ENCODE assay signal across 27 cellular contexts in the genomic region with DNA sequence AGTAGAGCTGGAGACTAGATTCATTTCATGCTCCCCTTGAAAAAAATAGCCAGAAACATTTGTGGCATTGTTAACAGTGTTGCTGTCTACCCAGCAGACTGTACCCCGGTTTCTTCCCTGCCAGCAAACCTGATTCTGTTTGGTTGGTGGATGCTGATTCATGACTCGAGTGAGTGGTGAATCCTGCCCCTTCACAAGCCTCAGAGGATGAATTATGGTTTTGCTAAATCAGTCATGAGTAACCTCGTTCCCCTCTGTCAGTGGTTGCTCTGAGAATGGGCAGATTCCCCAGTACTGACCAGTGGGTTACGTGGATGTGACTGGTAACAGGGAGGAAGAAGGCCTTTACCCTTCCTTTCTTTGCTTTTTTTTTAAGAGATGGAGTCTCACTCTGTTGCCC. TPM values are rescaled to one million over a fixed set of nuclear protein-coding genes. Genes with fewer than 3 reads are reported as not detected.
DNase-seq lines count a peak whose midpoint lies in the region; ATAC-seq and TF ChIP-seq lines count a peak whose summit lies in the region.
"Had no signal": no experiment of that assay in that cellular context is flagged by ENCODE, and none has a peak within 500 bp of the region (broad histone marks: within the 10 kb centered on the region; RNA-seq: fewer than 3 reads in every experiment).

No MANE protein-coding gene starts in this region.

- H3K4ac ChIP-seq in IMR-90 (ENCODE audit: low read depth, low read length) (no peak overlapping the region), neuronal stem cell (ENCODE audit: low read length) (no peak overlapping the region)

- H2BK12ac ChIP-seq in neuronal stem cell (ENCODE audit: low read length) = no peak overlapping the region

- no peak overlapping the region for H2AK9ac ChIP-seq in IMR-90 (replicated peaks; ENCODE audit: low read depth, low read length, poor library complexity)

- no peaks in the 10 kb centered on the region for H3K9me1 ChIP-seq in IMR-90 (ENCODE audit: insufficient read depth, low read length)

- no peak for TF ChIP-seq POLR2A in IMR-90 (IDR thresholded peaks at IDR 0.05; ENCODE audit: low read depth, low read length)

- in situ Hi-C loops in IMR-90 (cut with MboI; ENCODE audit: low sequenced_read_pairs) = no loop called here

- H2AFZ ChIP-seq in IMR-90 (replicated peaks; ENCODE audit: low read length, poor library complexity) (no peak overlapping the region), neuronal stem cell (ENCODE audit: low read length) (no peak overlapping the region)

- H4K20me1 ChIP-seq in IMR-90 (ENCODE audit: insufficient read depth, low read length) = no peaks in the 10 kb centered on the region

- H3K9ac ChIP-seq in IMR-90 (ENCODE audit: low read depth, low read length) (no peak overlapping the region), neuronal stem cell (ENCODE audit: low read depth, low read length, poor library complexity) (no peak overlapping the region)

- H2BK15ac ChIP-seq in IMR-90 (ENCODE audit: low read depth, low read length) (no peak overlapping the region), neuronal stem cell (ENCODE audit: low read length) (no peak overlapping the region)

- H3K4me3 Mint-ChIP-seq in activated CD4-positive, alpha-beta T cell treated with anti-CD3 and anti-CD28 coated beads for 36 hours = no peak overlapping the region
- H3K4me3 Mint-ChIP-seq: CD8-positive, alpha-beta T cell had no signal

- H3K4me1 ChIP-seq in IMR-90 (ENCODE audit: control insufficient read depth, insufficient read depth, low read length) (no peaks in the 10 kb centered on the region), RWPE2 (ENCODE audit: insufficient read depth, poor library complexity, severe bottlenecking) (no peaks in the 10 kb centered on the region), neuronal stem cell (ENCODE audit: control insufficient read depth in 2 of 2, insufficient read depth in 1 of 2, low read depth in 1 of 2, low read length in 2 of 2) (no peaks in the 10 kb centered on the region)
- H3K4me1 ChIP-seq: gastroesophageal sphincter, thyroid gland had no signal

- no peaks in the 10 kb centered on the region for H3K4me1 Mint-ChIP-seq in activated CD4-positive, alpha-beta T cell treated with anti-CD3 and anti-CD28 coated beads for 36 hours

- no peak overlapping the region for H2BK20ac ChIP-seq in IMR-90 (ENCODE audit: low read depth, low read length)

- no peaks in the 10 kb centered on the region for H3K27me3 Mint-ChIP-seq in activated CD4-positive, alpha-beta T cell treated with anti-CD3 and anti-CD28 coated beads for 36 hours

- no peak overlapping the region for H3K27ac Mint-ChIP-seq in activated CD4-positive, alpha-beta T cell treated with anti-CD3 and anti-CD28 coated beads for 36 hours
- H3K27ac Mint-ChIP-seq: activated naive CD4-positive, alpha-beta T cell treated with anti-CD3 and anti-CD28 coated beads, Interleukin-2, amount 50 U/mL, for 72 hours; CD8-positive, alpha-beta T cell had no signal

- H3K9me3 ChIP-seq in IMR-90 (ENCODE audit: control insufficient read depth, insufficient read depth, low read length) (no peaks in the 10 kb centered on the region), RWPE2 (ENCODE audit: severe bottlenecking) (no peaks in the 10 kb centered on the region), neuronal stem cell (replicated peaks in 1 of 2; ENCODE audit: control insufficient read depth in 2 of 2, insufficient read depth in 1 of 2, low read depth in 1 of 2, low read length in 2 of 2) (no peaks in the 10 kb centered on the region)
- H3K9me3 ChIP-seq: gastroesophageal sphincter, thyroid gland had no signal

- H3K27ac ChIP-seq in IMR-90 (ENCODE audit: insufficient read depth, low read length) (no peak overlapping the region), RWPE2 (ENCODE audit: poor library complexity, severe bottlenecking) (no peak overlapping the region), neuronal stem cell (replicated peaks; ENCODE audit: low read length) (no peak overlapping the region)
- H3K27ac ChIP-seq: epithelial cell of prostate, gastroesophageal sphincter, thyroid gland had no signal

- POLR2A ChIA-PET in IMR-90 (lab: Charles Lee; ENCODE audit: unreplicated experiment) = no interaction called here
- POLR2A ChIA-PET in activated CD4-positive, alpha-beta T cell treated with anti-CD3 and anti-CD28 coated beads for 36 hours (lab: Charles Lee) = no interaction called here

- H3K79me1 ChIP-seq in IMR-90 (ENCODE audit: low read depth in 1 of 2, low read length in 2 of 2) = no peaks in the 10 kb centered on the region
- H3K79me1 ChIP-seq in neuronal stem cell (ENCODE audit: low read depth, low read length) = no peaks in the 10 kb centered on the region

- H3K23ac ChIP-seq in IMR-90 (ENCODE audit: low read depth, low read length) (no peak overlapping the region), neuronal stem cell (ENCODE audit: low read depth, low read length, poor library complexity) (no peak overlapping the region)

- no peak overlapping the region for H3K4me2 ChIP-seq in IMR-90 (ENCODE audit: low read depth, low read length)
- H3K4me2 ChIP-seq in neuronal stem cell (ENCODE audit: insufficient read depth, low read length, poor library complexity, severe bottlenecking) = no peak overlapping the region
- H3K4me2 ChIP-seq: smooth muscle cell had no signal

- no CpG with 5 or more reads among the region's 4 CpGs for WGBS in IMR-90 (ENCODE audit: extremely low coverage in 2 of 2, insufficient read length in 1 of 2), 2 experiments
- no CpG with 5 or more reads among the region's 4 CpGs for WGBS in neuronal stem cell (ENCODE audit: extremely low coverage in 2 of 2, insufficient read length in 2 of 2, insufficient replicate concordance in 1 of 2), 2 donors

- H3K9me3 Mint-ChIP-seq in activated CD4-positive, alpha-beta T cell treated with anti-CD3 and anti-CD28 coated beads for 36 hours (ENCODE audit: low read depth) = no peaks in the 10 kb centered on the region
- H3K9me3 Mint-ChIP-seq: activated naive CD4-positive, alpha-beta T cell treated with anti-CD3 and anti-CD28 coated beads, Interleukin-2, amount 50 U/mL, for 72 hours; CD8-positive, alpha-beta T cell had no signal

- H2AK5ac ChIP-seq in IMR-90 (ENCODE audit: low read depth, low read length) = no peak overlapping the region
- H2AK5ac ChIP-seq in neuronal stem cell (ENCODE audit: low read depth, low read length) = peak overlapping the region; percentile 6

- H2BK120ac ChIP-seq in IMR-90 (ENCODE audit: low read depth, low read length) (no peak overlapping the region), neuronal stem cell (ENCODE audit: low read depth, low read length) (no peak overlapping the region)

- H3K4me3 ChIP-seq in IMR-90 (ENCODE audit: insufficient read depth, low read depth, low read length) (no peak overlapping the region), RWPE2 (ENCODE audit: severe bottlenecking) (no peak overlapping the region), neuronal stem cell (ENCODE audit: low read length in 2 of 2) (no peak overlapping the region)
- H3K4me3 ChIP-seq: gastroesophageal sphincter, lung, smooth muscle cell, thyroid gland had no signal

- DNase-seq in EL = peak; percentile 70
- DNase-seq in IMR-90 = peak; percentile 42
- DNase-seq in RWPE2 (ENCODE audit: low spot score) = no peak
- DNase-seq in neuronal stem cell (ENCODE audit: low spot score) = no peak
- DNase-seq in D341Med (ENCODE audit: low spot score) = no peak
- no peak for DNase-seq in T-helper 2 cell
- no peak for DNase-seq in activated CD4-positive, alpha-beta T cell treated with anti-CD3 and anti-CD28 coated beads for 36 hours
- DNase-seq in NCI-H1092 treated with DMSO at 0.1 percent for 48 hours (lab: John Stamatoyannopoulos, UW) = no peak
- DNase-seq: activated CD4-positive, alpha-beta T cell treated with anti-CD3 and anti-CD28 coated beads for 4 hours; activated T-cell treated with anti-CD3 and anti-CD28 coated beads, Interleukin-2, amount 50 U/mL, for 48 hours; CD8-positive, alpha-beta T cell; DMS79; kidney; NCI-H1694; NCI-H526 treated with DMSO at 0.1 percent for 48 hours; nucleus accumbens; SIG-M5; stimulated activated naive CD4-positive, alpha-beta T cell treated with Interleukin-2 at 50 U/mL for 16 hours; T-helper 1 cell; thyroid gland had no signal

- no peak overlapping the region for H3K14ac ChIP-seq in IMR-90 (replicated peaks; ENCODE audit: low read depth, low read length)
- H3K14ac ChIP-seq in neuronal stem cell (ENCODE audit: low read length) = no peak overlapping the region

- H2BK5ac ChIP-seq in IMR-90 (ENCODE audit: low read depth, low read length, poor library complexity, severe bottlenecking) (no peak overlapping the region), neuronal stem cell (ENCODE audit: low read length) (no peak overlapping the region)

- CTCF ChIA-PET in IMR-90 (lab: Yijun Ruan, JAX) = no interaction called here
- CTCF ChIA-PET in activated CD4-positive, alpha-beta T cell treated with anti-CD3 and anti-CD28 coated beads for 36 hours (lab: Charles Lee) = no interaction called here

- no peak overlapping the region for H4K5ac ChIP-seq in IMR-90 (ENCODE audit: low read depth, low read length)

- H3K27me3 ChIP-seq in IMR-90 (ENCODE audit: control insufficient read depth, insufficient read depth, low read length) = no peaks in the 10 kb centered on the region
- H3K27me3 ChIP-seq in RWPE2 (ENCODE audit: insufficient read depth, poor library complexity, severe bottlenecking) = no peaks in the 10 kb centered on the region
- H3K27me3 ChIP-seq in neuronal stem cell (ENCODE audit: control insufficient read depth in 3 of 3, insufficient read depth in 3 of 3, low read depth in 1 of 3, low read length in 3 of 3) = no peaks in the 10 kb centered on the region
- H3K27me3 ChIP-seq: thyroid gland had no signal

- intact Hi-C loops in IMR-90 (cut with micrococcal nuclease) = no loop called here
- intact Hi-C loops in activated CD4-positive, alpha-beta T cell treated with anti-CD3 and anti-CD28 coated beads for 36 hours (cut with DNase I, micrococcal nuclease) = no loop called here

- dilution Hi-C loops in IMR-90 (cut with HindIII; ENCODE audit: low sequenced_read_pairs, unreplicated experiment) = no loop called here

- H3K36me3 ChIP-seq in IMR-90 (ENCODE audit: control insufficient read depth, insufficient read depth, low read length) = no peaks in the 10 kb centered on the region
- H3K36me3 ChIP-seq in RWPE2 (ENCODE audit: low read depth) = no peaks in the 10 kb centered on the region
- no peaks in the 10 kb centered on the region for H3K36me3 ChIP-seq in neuronal stem cell (replicated peaks in 1 of 2; ENCODE audit: control insufficient read depth in 2 of 2, insufficient read depth in 2 of 2, low read length in 2 of 2)
- H3K36me3 ChIP-seq: gastroesophageal sphincter, thyroid gland had no signal

- no TSS peak for BruUV-seq in IMR-90 (replicated peaks; lab: Mats Ljungman, UMichigan)

- no peaks in the 10 kb centered on the region for H3K36me3 Mint-ChIP-seq in activated CD4-positive, alpha-beta T cell treated with anti-CD3 and anti-CD28 coated beads for 36 hours (ENCODE audit: low read depth)
- H3K36me3 Mint-ChIP-seq: activated naive CD4-positive, alpha-beta T cell treated with anti-CD3 and anti-CD28 coated beads, Interleukin-2, amount 50 U/mL, for 72 hours; CD8-positive, alpha-beta T cell had no signal

- no peak overlapping the region for H3K56ac ChIP-seq in IMR-90 (ENCODE audit: extremely low read depth, insufficient read depth, low read length)

- H3K18ac ChIP-seq in IMR-90 (ENCODE audit: low read depth, low read length) (no peak overlapping the region), neuronal stem cell (ENCODE audit: low read length) (no peak overlapping the region)

- H4K91ac ChIP-seq in IMR-90 (ENCODE audit: insufficient read depth, low read depth, low read length) = no peak overlapping the region
- H4K91ac ChIP-seq in neuronal stem cell (ENCODE audit: low read depth, low read length, poor library complexity) = no peak overlapping the region

- no peak for TF ChIP-seq RAD21 in IMR-90 (IDR thresholded peaks at IDR 0.05; ENCODE audit: low read length)

- H4K8ac ChIP-seq in IMR-90 (ENCODE audit: low read depth in 2 of 2, low read length in 2 of 2) (no peak overlapping the region), neuronal stem cell (ENCODE audit: low read depth, low read length) (no peak overlapping the region)

- ATAC-seq in IMR-90 (ENCODE audit: low read depth) (no peak), RWPE2 (ENCODE audit: low read depth) (0 out of 3 replicates have a peak, but pooled peaks have one; percentile 36)
- ATAC-seq in activated CD4-positive, alpha-beta T cell treated with anti-CD3 and anti-CD28 coated beads for 36 hours = no peak
- ATAC-seq: activated naive CD4-positive, alpha-beta T cell treated with anti-CD3 and anti-CD28 coated beads, Interleukin-2, amount 50 U/mL, for 72 hours; CD8-positive, alpha-beta T cell; gastroesophageal sphincter had no signal

- TF ChIP-seq CTCF in IMR-90 (conservative IDR thresholded peaks at IDR 0.05; ENCODE audit: low read depth, low read length) = no peak
- TF ChIP-seq CTCF in RWPE2 (IDR thresholded peaks at IDR 0.05; ENCODE audit: poor library complexity, severe bottlenecking) = no peak

RNA-seq across cellular contexts. Expression of a gene that starts 10.1 kb away (rescaled TPM):
- not detected in 2 replicates for total RNA-seq in IMR-90 (2012; rRNA removed)
- not detected in 2 replicates for polyA plus RNA-seq in IMR-90 (2012; rRNA removed)
- 0.06 TPM in 1 of 2 replicates, not detected in the other for polyA plus RNA-seq in IMR-90 (2012; cell fraction: cytosol; rRNA removed)
- polyA plus RNA-seq in IMR-90 (2012; cell fraction: nucleus; rRNA removed; ENCODE audit: low replicate concordance) = not detected in 2 replicates
- 0.03 TPM for polyA plus RNA-seq in neuronal stem cell (2013, experiment 1 of 2)
- 0.01 TPM for polyA plus RNA-seq in neuronal stem cell (2013, experiment 2 of 2)
- total RNA-seq in activated CD4-positive, alpha-beta T cell treated with anti-CD3 and anti-CD28 coated beads for 36 hours = not detected
- total RNA-seq: activated CD8-positive, alpha-beta memory T cell treated with anti-CD3 and anti-CD28 coated beads for 36 hours; activated naive CD4-positive, alpha-beta T cell treated with anti-CD3 and anti-CD28 coated beads, Interleukin-2, amount 50 U/mL, for 72 hours; CD8-positive, alpha-beta T cell; MCF 10A had no signal
- polyA plus RNA-seq: smooth muscle cell had no signal

RNA-seq across cellular contexts. Expression of a gene that starts 53.7 kb away (rescaled TPM):
- 4.8 and 5.3 TPM in 2 replicates for total RNA-seq in IMR-90 (2012; rRNA removed)
- polyA plus RNA-seq in IMR-90 (2012; rRNA removed) = 96.1 and 112 TPM in 2 replicates
- polyA plus RNA-seq in IMR-90 (2012; cell fraction: cytosol; rRNA removed) = 53.9 and 155 TPM in 2 replicates
- polyA plus RNA-seq in IMR-90 (2012; cell fraction: nucleus; rRNA removed; ENCODE audit: low replicate concordance) = 67.8 and 150 TPM in 2 replicates
- 113 TPM for polyA plus RNA-seq in neuronal stem cell (2013, experiment 1 of 2)
- 114 TPM for polyA plus RNA-seq in neuronal stem cell (2013, experiment 2 of 2)
- 10 to 100 TPM; 46.4 to 54.6 TPM for total RNA-seq in activated CD4-positive, alpha-beta T cell treated with anti-CD3 and anti-CD28 coated beads for 36 hours

Comparison
In these comparisons a context has a peak if more than half of its experiments do, and no peak if none do; other contexts are left out.
1. DNase-seq: peak in EL (single experiment) and IMR-90 (single experiment); none in RWPE2 (single experiment), neuronal stem cell (single experiment), D341Med (single experiment), T-helper 2 cell (0 of 5), activated CD4-positive, alpha-beta T cell treated with anti-CD3 and anti-CD28 coated beads for 36 hours (single experiment) and NCI-H1092 treated with DMSO at 0.1 percent for 48 hours (single experiment).